In genomic region chr17:27879987-27880608, GRCh38 we compare ENCODE assay signal across 8 cellular contexts. TPM values are rescaled to one million over a fixed set of nuclear protein-coding genes. Genes with fewer than 3 reads are reported as not detected.
A peak's percentile ranks its signal among the peaks of the same experiment; 100 is the strongest.
DNase-seq lines count a peak whose midpoint lies in the region; ATAC-seq, FAIRE-seq and TF ChIP-seq lines count a peak whose summit lies in the region.

No MANE protein-coding gene starts in this region.

- H3K9ac ChIP-seq in HepG2 (ENCODE audit: insufficient read depth, low read depth, low read length): no peak overlapping the region

- FAIRE-seq in HepG2 (lab: Jason Lieb, UNC): peak; percentile 40

- H3K36me3 ChIP-seq in HepG2 (replicated peaks in 1 of 2; ENCODE audit: control insufficient read depth in 1 of 2, insufficient read depth in 2 of 2, low read length in 2 of 2): no peaks in the 10 kb centered on the region

- TF ChIP-seq RAD21 in HepG2 (CRISPR knock-in tag; IDR thresholded peaks at IDR 0.05): peak; percentile 85

- no peaks in the 10 kb centered on the region for H3K36me3 Mint-ChIP-seq in activated CD4-positive, alpha-beta T cell treated with anti-CD3 and anti-CD28 coated beads, Interleukin-2, amount 10 ng/mL, durations not matched to agents 24 days and 14 days (ENCODE audit: low read depth)

- no peak overlapping the region for H2AFZ ChIP-seq in HepG2 (ENCODE audit: low read length)

- no peak overlapping the region for H3K4me3 Mint-ChIP-seq in activated CD4-positive, alpha-beta T cell treated with anti-CD3 and anti-CD28 coated beads, Interleukin-2, amount 10 ng/mL, durations not matched to agents 24 days and 14 days

- ATAC-seq in HG02571 (IDR thresholded peaks at IDR 0.05; ENCODE audit: unreplicated experiment): peak; percentile 65
- peak; percentile 97 for ATAC-seq in HepG2
- ATAC-seq in GM19455 (IDR thresholded peaks at IDR 0.05; ENCODE audit: unreplicated experiment): no peak

- H3K79me2 ChIP-seq in HepG2 (ENCODE audit: insufficient read depth, low read length): no peaks in the 10 kb centered on the region

- TF ChIP-seq CTCF in HepG2 (CRISPR knock-in tag; IDR thresholded peaks at IDR 0.05): peak; percentile 92

- in situ Hi-C loops in HepG2 (cut with HindIII; ENCODE audit: extremely low pct_ligation_motif_present, low pct_unique_long_range_greater_than_20kb): loop anchor here (5.0 to 25.0 kb wide), 4 partner anchors 73 to 393 kb away; no protein-coding TSS in a partner anchor

- H3K4me1 Mint-ChIP-seq in activated CD4-positive, alpha-beta T cell treated with anti-CD3 and anti-CD28 coated beads, Interleukin-2, amount 10 ng/mL, durations not matched to agents 24 days and 14 days: peaks cover 24% of the 10 kb centered on the region

- WGBS in HepG2 (ENCODE audit: low lambda C conversion rate): 0% methylated on average over 2 of the region's 3 CpGs

- CTCF ChIA-PET in HepG2 (lab: Yijun Ruan, JAX; ENCODE audit: low intra/inter-chr PET ratio, low total read pairs): interaction anchor here (1.3 to 4.0 kb wide), 3 partner anchors 74 to 225 kb away, joined by 7 to 46 read pairs (median 32); no protein-coding TSS in a partner anchor

- no peak overlapping the region for H3K4me3 ChIP-seq in HepG2 (replicated peaks in 1 of 3; ENCODE audit: insufficient read depth in 1 of 3, low read depth in 2 of 3, low read length in 3 of 3)

- H4K20me1 ChIP-seq in HepG2 (ENCODE audit: insufficient read depth, low read length): no peaks in the 10 kb centered on the region

- H3K9me3 Mint-ChIP-seq in activated CD4-positive, alpha-beta T cell treated with anti-CD3 and anti-CD28 coated beads, Interleukin-2, amount 10 ng/mL, durations not matched to agents 24 days and 14 days: no peaks in the 10 kb centered on the region

- no TSS peak for BruUV-seq in HepG2 (replicated peaks; lab: Mats Ljungman, UMichigan)

- H3K4me2 ChIP-seq in HepG2 (ENCODE audit: low read depth, low read length): no peak overlapping the region

- no peak for TF ChIP-seq EP300 in HepG2 (IDR thresholded peaks at IDR 0.05; ENCODE audit: low read depth in 2 of 2, low read length in 2 of 2)
- TF ChIP-seq EP300 in HepG2 (CRISPR knock-in tag; IDR thresholded peaks at IDR 0.05; ENCODE audit: borderline replicate concordance): no peak

- POLR2A ChIA-PET in HepG2 (lab: Yijun Ruan, JAX): interaction anchor here (1.0 to 1.7 kb wide), 2 partner anchors 72 to 75 kb away, joined by 3 to 12 read pairs; no protein-coding TSS in a partner anchor

- no peaks in the 10 kb centered on the region for H3K9me3 ChIP-seq in HepG2 (ENCODE audit: low read length)

- peaks cover 4% of the 10 kb centered on the region for H3K27me3 Mint-ChIP-seq in activated CD4-positive, alpha-beta T cell treated with anti-CD3 and anti-CD28 coated beads, Interleukin-2, amount 10 ng/mL, durations not matched to agents 24 days and 14 days

- no peaks in the 10 kb centered on the region; a peak in 1 of 5 replicates for H3K27me3 ChIP-seq in HepG2 (ENCODE audit: control insufficient read depth in 1 of 2, insufficient read depth in 2 of 2, low read length in 2 of 2)

- H3K4me1 ChIP-seq in HepG2 (ENCODE audit: insufficient read depth, low read length): no peaks in the 10 kb centered on the region

- no peak overlapping the region for H3K27ac Mint-ChIP-seq in activated CD4-positive, alpha-beta T cell treated with anti-CD3 and anti-CD28 coated beads, Interleukin-2, amount 10 ng/mL, durations not matched to agents 24 days and 14 days

- peak overlapping the region; percentile 58 for H3K27ac ChIP-seq in cingulate gyrus (ENCODE audit: low read depth, low read length)
- H3K27ac ChIP-seq in HepG2 (ENCODE audit: extremely low read length, insufficient read depth, low read length): no peak overlapping the region

- DNase-seq in DMS153 treated with DMSO at 0.1 percent for 48 hours (lab: John Stamatoyannopoulos, UW; ENCODE audit: unreplicated experiment) (peak; percentile 62), NCI-H510A (lab: John Stamatoyannopoulos, UW) (peak; percentile 62), HepG2 (ENCODE audit: low spot score) (peak; percentile 48)
- peak; percentile 92 for DNase-seq in activated CD4-positive, alpha-beta T cell treated with anti-CD3 and anti-CD28 coated beads, Interleukin-2, amount 10 ng/mL, durations not matched to agents 24 days and 14 days
- DNase-seq in stimulated activated CD8-positive, alpha-beta memory T cell treated with anti-CD3 and anti-CD28 coated beads, Interleukin-12 subunit alpha, Interleukin-12 subunit beta, amount 100 ng/mL, for 1 hour (ENCODE audit: low read depth): peak; percentile 35

- intact Hi-C loops in activated CD4-positive, alpha-beta T cell treated with anti-CD3 and anti-CD28 coated beads, Interleukin-2, amount 10 ng/mL, durations not matched to agents 24 days and 14 days (cut with micrococcal nuclease): loop anchor here (1.0 to 2.0 kb wide), 3 partner anchors 75 to 225 kb away; no protein-coding TSS in a partner anchor
- intact Hi-C loops in HepG2 (cut with micrococcal nuclease; ENCODE audit: unreplicated experiment): loop anchor here (1.0 to 5.0 kb wide), 4 partner anchors 75 to 228 kb away; no protein-coding TSS in a partner anchor

- no peak for TF ChIP-seq POLR2A in HepG2 (IDR thresholded peaks at IDR 0.05; ENCODE audit: insufficient read depth in 1 of 2, low read depth in 2 of 2, low read length in 2 of 2)

TF ChIP-seq in HepG2, 621 proteins besides CTCF, POLR2A, EP300 and RAD21 (continues in another document):
- peak; percentile 76 for TF ChIP-seq SMC3 (IDR thresholded peaks at IDR 0.05; ENCODE audit: low read length)
- peak; percentile 95 for TF ChIP-seq STAG1 (CRISPR knock-in tag; IDR thresholded peaks at IDR 0.05)
- TF ChIP-seq MAFF (IDR thresholded peaks at IDR 0.05; ENCODE audit: low read depth, low read length): 0 out of 2 replicates have a peak, but pooled peaks have one; percentile 22
- TF ChIP-seq SALL2 (CRISPR knock-in tag; IDR thresholded peaks at IDR 0.05): 0 out of 2 replicates have a peak, but pooled peaks have one; percentile 37
- peak; percentile 27 for TF ChIP-seq XRCC5 (optimal IDR thresholded peaks at IDR 0.05; ENCODE audit: low read length)
- TF ChIP-seq NFE2L2 (IDR thresholded peaks at IDR 0.05; ENCODE audit: low read length): peak; percentile 51; the same call in 1 of the 2 replicates
- peak; percentile 57 to 61 for TF ChIP-seq MAFK (conservative IDR thresholded peaks at IDR 0.05 in 1 of 2, IDR thresholded peaks at IDR 0.05 in 1 of 2; ENCODE audit: low read length in 2 of 2)
- no peak for TF ChIP-seq RARA (CRISPR knock-in tag; IDR thresholded peaks at IDR 0.05)
- TF ChIP-seq, protein P1, sequence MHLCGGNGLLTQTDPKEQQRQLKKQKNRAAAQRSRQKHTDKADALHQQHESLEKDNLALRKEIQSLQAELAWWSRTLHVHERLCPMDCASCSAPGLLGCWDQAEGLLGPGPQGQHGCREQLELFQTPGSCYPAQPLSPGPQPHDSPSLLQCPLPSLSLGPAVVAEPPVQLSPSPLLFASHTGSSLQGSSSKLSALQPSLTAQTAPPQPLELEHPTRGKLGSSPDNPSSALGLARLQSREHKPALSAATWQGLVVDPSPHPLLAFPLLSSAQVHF (CRISPR knock-in tag; IDR thresholded peaks at IDR 0.05): no peak

RNA-seq across cellular contexts. Expression of gene LYRM9, which starts 13.1 kb away (rescaled TPM):
- total RNA-seq in activated CD4-positive, alpha-beta T cell treated with anti-CD3 and anti-CD28 coated beads, Interleukin-2, amount 10 ng/mL, durations not matched to agents 24 days and 14 days: 2.4 TPM in 2 replicates
- 0.18 and 0.24 TPM in 2 replicates for total RNA-seq in HepG2 (2016; rRNA removed; fragmentation: Illumina TruSeq; extraction: Trizol)
- total RNA-seq in HepG2 (2016; cell fraction: cytosol; rRNA removed; fragmentation: Illumina TruSeq; extraction: Trizol; ENCODE audit: low read depth): 0.10 and 0.18 TPM in 2 replicates
- 0.34 and 0.67 TPM in 2 replicates for total RNA-seq in HepG2 (2016; cell fraction: insoluble cytoplasmic fraction; rRNA removed; fragmentation: Illumina TruSeq; extraction: Trizol)
- total RNA-seq in HepG2 (2016; cell fraction: membrane; rRNA removed; fragmentation: Illumina TruSeq; extraction: Trizol): 0.52 and 0.56 TPM in 2 replicates
- total RNA-seq in HepG2 (2016; cell fraction: nucleus; rRNA removed; fragmentation: Illumina TruSeq; extraction: Trizol): 0.12 TPM in 1 of 2 replicates, not detected in the other
- 0.34 and 0.66 TPM in 2 replicates for polyA plus RNA-seq in HepG2 (2011; rRNA removed)
- polyA plus RNA-seq in HepG2 (2011; cell fraction: cytosol; rRNA removed): 0.28 and 0.30 TPM in 2 replicates
- polyA plus RNA-seq in HepG2 (2011; cell fraction: nucleus; rRNA removed): 0.35 and 0.90 TPM in 2 replicates
- 0.21 and 0.97 TPM in 2 replicates for polyA plus RNA-seq in HepG2 (2012)
- polyA plus RNA-seq in HepG2 (2016; cell fraction: cytosol; fragmentation: Illumina TruSeq; extraction: Trizol; ENCODE audit: low read depth): 0.49 and 0.63 TPM in 2 replicates
- 0.24 and 0.33 TPM in 2 replicates for polyA plus RNA-seq in HepG2 (2016; cell fraction: insoluble cytoplasmic fraction; fragmentation: Illumina TruSeq; extraction: Trizol; ENCODE audit: low read depth)
- 0.56 and 0.57 TPM in 2 replicates for polyA plus RNA-seq in HepG2 (2016; cell fraction: membrane; fragmentation: Illumina TruSeq; extraction: Trizol; ENCODE audit: low read depth)
- 0.60 and 0.86 TPM in 2 replicates for polyA plus RNA-seq in HepG2 (2016; cell fraction: nucleus; fragmentation: Illumina TruSeq; extraction: Trizol; ENCODE audit: insufficient read depth, low read depth)
- polyA minus RNA-seq in HepG2 (2011; rRNA and poly(A)+ RNA removed; ENCODE audit: low replicate concordance): 0.33 and 0.50 TPM in 2 replicates
- polyA minus RNA-seq in HepG2 (2011; cell fraction: cytosol; rRNA and poly(A)+ RNA removed): not detected in 2 replicates
- polyA minus RNA-seq in HepG2 (2011; cell fraction: nucleus; rRNA and poly(A)+ RNA removed): 0.50 and 1.0 TPM in 2 replicates

Comparison
In these comparisons a context has a peak if more than half of its experiments do, and no peak if none do; other contexts are left out.
1. DNase-seq: peak in every context shown above with its lines; median percentile 92 in activated CD4-positive, alpha-beta T cell treated with anti-CD3 and anti-CD28 coated beads, Interleukin-2, amount 10 ng/mL, durations not matched to agents 24 days and 14 days; 62 in DMS153 treated with DMSO at 0.1 percent for 48 hours; 62 in NCI-H510A; 48 in HepG2; 35 in stimulated activated CD8-positive, alpha-beta memory T cell treated with anti-CD3 and anti-CD28 coated beads, Interleukin-12 subunit alpha, Interleukin-12 subunit beta, amount 100 ng/mL, for 1 hour.